In the genomic region with DNA sequence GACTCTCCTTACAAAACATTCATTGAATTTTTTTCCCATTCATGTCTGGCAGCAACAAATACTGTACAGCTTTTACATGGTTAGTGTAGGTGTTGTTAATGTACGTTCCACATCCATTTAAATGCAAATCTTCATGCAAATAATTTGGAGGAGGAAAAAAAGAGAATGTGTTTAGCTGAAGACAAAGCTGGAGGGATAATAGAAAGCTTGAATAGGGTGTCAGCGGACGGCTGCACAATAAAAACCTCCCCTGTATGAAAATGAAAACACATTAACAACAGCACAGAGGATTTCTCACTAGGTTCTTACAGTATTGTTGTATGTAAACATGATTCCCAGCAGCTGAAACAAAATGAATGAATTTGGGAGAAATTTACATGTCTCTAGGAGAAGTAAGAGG, we compare ENCODE assay signal across 32 cellular contexts.
"Had no signal": no experiment of that assay in that cellular context is flagged by ENCODE, and none has a peak within 500 bp of the region (broad histone marks: within the 10 kb centered on the region; RNA-seq: fewer than 3 reads in every experiment).

No MANE protein-coding gene starts in this region.

- H3K4me3 Mint-ChIP-seq: activated CD4-positive, alpha-beta T cell treated with anti-CD3 and anti-CD28 coated beads for 36 hours; activated CD4-positive, alpha-beta T cell treated with anti-CD3 and anti-CD28 coated beads, Interleukin-2, amount 10 ng/mL, durations not matched to agents 7 days and 5 days; activated CD8-positive, alpha-beta T cell treated with anti-CD3 and anti-CD28 coated beads, Interleukin-2, amount 10 ng/mL, durations not matched to agents 7 days and 5 days; activated naive CD4-positive, alpha-beta T cell treated with anti-CD3 and anti-CD28 coated beads, Interleukin-2, amount 50 U/mL, for 24 hours; activated naive CD8-positive, alpha-beta T cell treated with anti-CD3 and anti-CD28 coated beads, Interleukin-2, amount 10 ng/mL, durations not matched to agents 7 days and 5 days; activated T-cell treated with anti-CD3 and anti-CD28 coated beads, Interleukin-2, amount 50 U/mL, for 24 hours; central memory CD8-positive, alpha-beta T cell had no signal

- DNase-seq: activated CD4-positive, alpha-beta T cell treated with anti-CD3 and anti-CD28 coated beads for 36 hours; activated CD4-positive, alpha-beta T cell treated with anti-CD3 and anti-CD28 coated beads, Interleukin-2, amount 10 ng/mL, durations not matched to agents 7 days and 5 days; activated CD4-positive, alpha-beta T cell treated with anti-CD3 and anti-CD28 coated beads, Interleukin-2, amount 50 U/mL, for 48 hours; activated CD8-positive, alpha-beta T cell treated with anti-CD3 and anti-CD28 coated beads, Interleukin-2, amount 10 ng/mL, durations not matched to agents 7 days and 5 days; activated gamma-delta T cell; activated naive CD4-positive, alpha-beta T cell treated with Interleukin-2 at 50 U/mL for 16 hours; activated naive CD8-positive, alpha-beta T cell treated with anti-CD3 and anti-CD28 coated beads, Interleukin-2, amount 10 ng/mL, durations not matched to agents 7 days and 5 days; activated T-cell treated with anti-CD3 and anti-CD28 coated beads, Interleukin-2, amount 50 U/mL, for 24 hours; amygdala; Kasumi-1; KBM-7; MM.1S; MV-4-11; NCI-H1092 treated with DMSO at 0.1 percent for 48 hours; NCI-H1417; NCI-H146; NCI-H187; NCI-H2081; NCI-H2171 treated with DMSO at 0.1 percent for 48 hours; NCI-H2227 treated with DMSO at 0.1 percent for 48 hours; NCI-H524 treated with DMSO at 0.1 percent for 48 hours; SHP77; SJCRH30; T1000 had no signal

- H3K27ac ChIP-seq: ascending aorta, cardiac muscle cell, SJCRH30, SK-N-MC had no signal

- H3K36me3 Mint-ChIP-seq: activated naive CD4-positive, alpha-beta T cell treated with anti-CD3 and anti-CD28 coated beads, Interleukin-2, amount 50 U/mL, for 24 hours; activated naive CD8-positive, alpha-beta T cell treated with anti-CD3 and anti-CD28 coated beads, Interleukin-2, amount 10 ng/mL, durations not matched to agents 7 days and 5 days had no signal

- ATAC-seq: activated CD4-positive, alpha-beta T cell treated with anti-CD3 and anti-CD28 coated beads for 36 hours; activated CD4-positive, CD25-positive, alpha-beta regulatory T cell treated with anti-CD3 and anti-CD28 coated beads, Interleukin-2, amount 50 U/mL, for 24 hours; activated CD8-positive, alpha-beta T cell treated with anti-CD3 and anti-CD28 coated beads, Interleukin-2, amount 10 ng/mL, durations not matched to agents 7 days and 5 days; Panc1 had no signal

- H3K4me1 ChIP-seq: SJCRH30 had no signal

- H3K9me3 Mint-ChIP-seq: activated CD4-positive, alpha-beta T cell treated with anti-CD3 and anti-CD28 coated beads, Interleukin-2, amount 10 ng/mL, durations not matched to agents 7 days and 5 days; activated naive CD4-positive, alpha-beta T cell treated with anti-CD3 and anti-CD28 coated beads, Interleukin-2, amount 50 U/mL, for 24 hours; activated naive CD8-positive, alpha-beta T cell treated with anti-CD3 and anti-CD28 coated beads, Interleukin-2, amount 10 ng/mL, durations not matched to agents 7 days and 5 days; activated T-cell treated with anti-CD3 and anti-CD28 coated beads, Interleukin-2, amount 50 U/mL, for 24 hours; activated T-helper 2 cell treated with anti-CD3 and anti-CD28 coated beads, Interferon-gamma antibody, Interleukin-2, Interleukin-4, amounts not matched to agents 10 μg/mL and 5 μg/mL and 100 μg/mL, durations not matched to agents 14 hours and 24 hours and 36 hours; central memory CD8-positive, alpha-beta T cell had no signal

- H3K36me3 ChIP-seq: ascending aorta, cardiac muscle cell, SJCRH30 had no signal

- H3K27ac Mint-ChIP-seq: activated CD4-positive, alpha-beta T cell treated with anti-CD3 and anti-CD28 coated beads for 36 hours; activated CD4-positive, alpha-beta T cell treated with anti-CD3 and anti-CD28 coated beads, Interleukin-2, amount 10 ng/mL, durations not matched to agents 7 days and 5 days; activated CD8-positive, alpha-beta T cell treated with anti-CD3 and anti-CD28 coated beads, Interleukin-2, amount 10 ng/mL, durations not matched to agents 7 days and 5 days; activated naive CD4-positive, alpha-beta T cell treated with anti-CD3 and anti-CD28 coated beads, Interleukin-2, amount 50 U/mL, for 24 hours; activated naive CD8-positive, alpha-beta T cell treated with anti-CD3 and anti-CD28 coated beads, Interleukin-2, amount 10 ng/mL, durations not matched to agents 7 days and 5 days; activated T-cell treated with anti-CD3 and anti-CD28 coated beads, Interleukin-2, amount 50 U/mL, for 24 hours; activated T-helper 2 cell treated with anti-CD3 and anti-CD28 coated beads, Interferon-gamma antibody, Interleukin-2, Interleukin-4, amounts not matched to agents 10 μg/mL and 5 μg/mL and 100 μg/mL, durations not matched to agents 14 hours and 24 hours and 36 hours had no signal

- H3K4me3 ChIP-seq: ascending aorta, cardiac muscle cell, SJCRH30, SK-N-MC had no signal

- H3K4me1 Mint-ChIP-seq: activated CD4-positive, alpha-beta T cell treated with anti-CD3 and anti-CD28 coated beads for 36 hours; activated CD4-positive, alpha-beta T cell treated with anti-CD3 and anti-CD28 coated beads, Interleukin-2, amount 10 ng/mL, durations not matched to agents 7 days and 5 days; activated naive CD4-positive, alpha-beta T cell treated with anti-CD3 and anti-CD28 coated beads, Interleukin-2, amount 50 U/mL, for 24 hours; activated naive CD8-positive, alpha-beta T cell treated with anti-CD3 and anti-CD28 coated beads, Interleukin-2, amount 10 ng/mL, durations not matched to agents 7 days and 5 days; central memory CD8-positive, alpha-beta T cell had no signal

- H3K9me3 ChIP-seq: ascending aorta, SJCRH30 had no signal

- H3K27me3 ChIP-seq: ascending aorta, cardiac muscle cell, SJCRH30 had no signal

- H3K27me3 Mint-ChIP-seq: activated naive CD4-positive, alpha-beta T cell treated with anti-CD3 and anti-CD28 coated beads, Interleukin-2, amount 50 U/mL, for 24 hours; central memory CD8-positive, alpha-beta T cell had no signal
